In the genomic region with DNA sequence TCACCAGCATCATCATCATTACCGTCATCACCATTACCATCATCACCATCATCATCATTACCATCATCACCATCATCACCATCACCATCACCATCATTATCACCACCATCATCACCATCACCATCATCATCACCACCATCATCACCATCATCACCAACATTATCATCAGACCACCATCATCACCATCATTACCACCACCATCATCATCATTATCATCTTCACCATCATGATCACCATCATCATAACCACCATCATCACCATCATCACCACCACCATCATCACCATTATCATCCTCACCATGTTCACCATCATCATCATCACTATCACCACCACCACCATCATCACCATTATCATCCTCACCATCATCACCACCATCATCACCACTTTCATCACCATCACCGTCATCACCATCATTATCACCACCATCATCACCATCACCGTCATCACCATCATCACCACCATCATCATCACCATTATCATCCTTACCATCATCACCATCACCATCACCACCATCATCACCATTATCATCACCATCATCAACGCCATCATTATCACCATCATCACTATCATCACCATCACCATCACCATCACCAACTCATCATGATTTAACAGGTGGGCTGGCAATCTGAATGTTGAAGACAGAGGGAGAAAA, we compare ENCODE assay signal across 2 cellular contexts.
TF ChIP-seq lines count a peak whose summit lies in the region.

No MANE protein-coding gene starts in this region.

TF ChIP-seq in HEK293, 187 proteins besides CTCF, POLR2A, EP300 and RAD21 (continues in another document):
- TF ChIP-seq ZBTB49 (tag by site-specific recombination; IDR thresholded peaks at IDR 0.05; ENCODE audit: low read depth) (no peak), ZNF140 (tag by site-specific recombination; IDR thresholded peaks at IDR 0.05) (no peak), ZNF558 (tag by site-specific recombination; IDR thresholded peaks at IDR 0.05) (no peak), ZNF707 (tag by site-specific recombination; IDR thresholded peaks at IDR 0.05) (peak; percentile 43; the same call in 1 of the 2 replicates), ZNF335 (tag by site-specific recombination; conservative IDR thresholded peaks at IDR 0.05) (no peak), YY2 (tag by site-specific recombination; IDR thresholded peaks at IDR 0.05) (0 out of 2 replicates have a peak, but pooled peaks have one; percentile 21), ZNF423 (tag by site-specific recombination; IDR thresholded peaks at IDR 0.05) (no peak), BCL11A (tag by site-specific recombination; IDR thresholded peaks at IDR 0.05; ENCODE audit: low read depth) (no peak), RBAK (tag by site-specific recombination; IDR thresholded peaks at IDR 0.05) (peak; percentile 33; the same call in 1 of the 2 replicates), ZBTB20 (tag by site-specific recombination; IDR thresholded peaks at IDR 0.05) (0 out of 2 replicates have a peak, but pooled peaks have one; percentile 12), ZNF658 (tag by site-specific recombination; IDR thresholded peaks at IDR 0.05) (no peak), ZNF266 (tag by site-specific recombination; IDR thresholded peaks at IDR 0.05; ENCODE audit: low read depth) (no peak), ZNF571 (tag by site-specific recombination; IDR thresholded peaks at IDR 0.05) (0 out of 2 replicates have a peak, but pooled peaks have one; percentile 27), ZBTB48 (tag by site-specific recombination; IDR thresholded peaks at IDR 0.05) (0 out of 2 replicates have a peak, but pooled peaks have one; percentile 33), ZNF785 (tag by site-specific recombination; IDR thresholded peaks at IDR 0.05) (peak; percentile 80), ZNF274 (IDR thresholded peaks at IDR 0.05; ENCODE audit: low read length) (no peak), ZNF274 (tag by site-specific recombination; IDR thresholded peaks at IDR 0.05; ENCODE audit: borderline replicate concordance) (0 out of 2 replicates have a peak, but pooled peaks have one; percentile 34), ZNF521 (tag by site-specific recombination; IDR thresholded peaks at IDR 0.05) (0 out of 2 replicates have a peak, but pooled peaks have one; percentile 40), ZNF623 (tag by site-specific recombination; IDR thresholded peaks at IDR 0.05) (no peak), ZNF433 (tag by site-specific recombination; IDR thresholded peaks at IDR 0.05; ENCODE audit: low read depth) (no peak)
- TF ChIP-seq, protein P1, sequence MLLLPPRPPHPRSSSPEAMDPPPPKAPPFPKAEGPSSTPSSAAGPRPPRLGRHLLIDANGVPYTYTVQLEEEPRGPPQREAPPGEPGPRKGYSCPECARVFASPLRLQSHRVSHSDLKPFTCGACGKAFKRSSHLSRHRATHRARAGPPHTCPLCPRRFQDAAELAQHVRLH (tag by site-specific recombination; IDR thresholded peaks at IDR 0.05): 0 out of 2 replicates have a peak, but pooled peaks have one; percentile 8
- TF ChIP-seq, protein P2, sequence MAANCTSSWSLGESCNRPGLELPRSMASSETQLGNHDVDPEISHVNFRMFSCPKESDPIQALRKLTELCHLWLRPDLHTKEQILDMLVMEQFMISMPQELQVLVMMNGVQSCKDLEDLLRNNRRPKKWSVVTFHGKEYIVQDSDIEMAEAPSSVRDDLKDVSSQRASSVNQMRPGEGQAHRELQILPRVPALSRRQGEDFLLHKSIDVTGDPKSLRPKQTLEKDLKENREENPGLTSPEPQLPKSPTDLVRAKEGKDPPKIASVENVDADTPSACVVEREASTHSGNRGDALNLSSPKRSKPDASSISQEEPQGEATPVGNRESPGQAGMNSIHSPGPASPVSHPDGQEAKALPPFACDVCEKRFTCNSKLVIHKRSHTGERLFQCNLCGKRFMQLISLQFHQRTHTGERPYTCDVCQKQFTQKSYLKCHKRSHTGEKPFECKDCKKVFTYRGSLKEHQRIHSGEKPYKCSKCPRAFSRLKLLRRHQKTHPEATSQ (tag by site-specific recombination; IDR thresholded peaks at IDR 0.05): 0 out of 2 replicates have a peak, but pooled peaks have one; percentile 19
- TF ChIP-seq, protein P3, sequence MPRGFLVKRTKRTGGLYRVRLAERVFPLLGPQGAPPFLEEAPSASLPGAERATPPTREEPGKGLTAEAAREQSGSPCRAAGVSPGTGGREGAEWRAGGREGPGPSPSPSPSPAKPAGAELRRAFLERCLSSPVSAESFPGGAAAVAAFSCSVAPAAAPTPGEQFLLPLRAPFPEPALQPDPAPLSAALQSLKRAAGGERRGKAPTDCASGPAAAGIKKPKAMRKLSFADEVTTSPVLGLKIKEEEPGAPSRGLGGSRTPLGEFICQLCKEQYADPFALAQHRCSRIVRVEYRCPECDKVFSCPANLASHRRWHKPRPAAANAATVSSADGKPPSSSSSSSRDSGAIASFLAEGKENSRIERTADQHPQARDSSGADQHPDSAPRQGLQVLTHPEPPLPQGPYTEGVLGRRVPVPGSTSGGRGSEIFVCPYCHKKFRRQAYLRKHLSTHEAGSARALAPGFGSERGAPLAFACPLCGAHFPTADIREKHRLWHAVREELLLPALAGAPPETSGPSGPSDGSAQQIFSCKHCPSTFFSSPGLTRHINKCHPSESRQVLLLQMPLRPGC (tag by site-specific recombination; IDR thresholded peaks at IDR 0.05): 0 out of 2 replicates have a peak, but pooled peaks have one; percentile 29
- TF ChIP-seq, protein P4, sequence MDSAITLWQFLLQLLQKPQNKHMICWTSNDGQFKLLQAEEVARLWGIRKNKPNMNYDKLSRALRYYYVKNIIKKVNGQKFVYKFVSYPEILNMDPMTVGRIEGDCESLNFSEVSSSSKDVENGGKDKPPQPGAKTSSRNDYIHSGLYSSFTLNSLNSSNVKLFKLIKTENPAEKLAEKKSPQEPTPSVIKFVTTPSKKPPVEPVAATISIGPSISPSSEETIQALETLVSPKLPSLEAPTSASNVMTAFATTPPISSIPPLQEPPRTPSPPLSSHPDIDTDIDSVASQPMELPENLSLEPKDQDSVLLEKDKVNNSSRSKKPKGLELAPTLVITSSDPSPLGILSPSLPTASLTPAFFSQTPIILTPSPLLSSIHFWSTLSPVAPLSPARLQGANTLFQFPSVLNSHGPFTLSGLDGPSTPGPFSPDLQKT (IDR thresholded peaks at IDR 0.05; ENCODE audit: borderline replicate concordance, low read depth, low read length): no peak

TF ChIP-seq in GM12878, 131 proteins besides CTCF, POLR2A, EP300 and RAD21:
- TF ChIP-seq, protein P5, sequence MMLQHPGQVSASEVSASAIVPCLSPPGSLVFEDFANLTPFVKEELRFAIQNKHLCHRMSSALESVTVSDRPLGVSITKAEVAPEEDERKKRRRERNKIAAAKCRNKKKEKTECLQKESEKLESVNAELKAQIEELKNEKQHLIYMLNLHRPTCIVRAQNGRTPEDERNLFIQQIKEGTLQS (IDR thresholded peaks at IDR 0.05; ENCODE audit: borderline replicate concordance, extremely low read depth, low read depth, low read length): no peak
- TF ChIP-seq JUNB (IDR thresholded peaks at IDR 0.05) (no peak), TARDBP (IDR thresholded peaks at IDR 0.05; ENCODE audit: borderline replicate concordance) (no peak), SPI1 (IDR thresholded peaks at IDR 0.05; ENCODE audit: borderline replicate concordance, insufficient read depth, low read depth, low read length) (no peak), HDGF (IDR thresholded peaks at IDR 0.05) (peak; percentile 62; the same call in 1 of the 2 replicates), CEBPB (IDR thresholded peaks at IDR 0.05; ENCODE audit: borderline replicate concordance in 1 of 2, low read depth in 2 of 2, low read length in 2 of 2) (no peak), ZNF207 (IDR thresholded peaks at IDR 0.05; ENCODE audit: borderline replicate concordance) (no peak)
- TF ChIP-seq, protein P6, sequence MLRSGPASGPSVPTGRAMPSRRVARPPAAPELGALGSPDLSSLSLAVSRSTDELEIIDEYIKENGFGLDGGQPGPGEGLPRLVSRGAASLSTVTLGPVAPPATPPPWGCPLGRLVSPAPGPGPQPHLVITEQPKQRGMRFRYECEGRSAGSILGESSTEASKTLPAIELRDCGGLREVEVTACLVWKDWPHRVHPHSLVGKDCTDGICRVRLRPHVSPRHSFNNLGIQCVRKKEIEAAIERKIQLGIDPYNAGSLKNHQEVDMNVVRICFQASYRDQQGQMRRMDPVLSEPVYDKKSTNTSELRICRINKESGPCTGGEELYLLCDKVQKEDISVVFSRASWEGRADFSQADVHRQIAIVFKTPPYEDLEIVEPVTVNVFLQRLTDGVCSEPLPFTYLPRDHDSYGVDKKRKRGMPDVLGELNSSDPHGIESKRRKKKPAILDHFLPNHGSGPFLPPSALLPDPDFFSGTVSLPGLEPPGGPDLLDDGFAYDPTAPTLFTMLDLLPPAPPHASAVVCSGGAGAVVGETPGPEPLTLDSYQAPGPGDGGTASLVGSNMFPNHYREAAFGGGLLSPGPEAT (IDR thresholded peaks at IDR 0.05; ENCODE audit: low read depth): no peak
